In the genomic region with DNA sequence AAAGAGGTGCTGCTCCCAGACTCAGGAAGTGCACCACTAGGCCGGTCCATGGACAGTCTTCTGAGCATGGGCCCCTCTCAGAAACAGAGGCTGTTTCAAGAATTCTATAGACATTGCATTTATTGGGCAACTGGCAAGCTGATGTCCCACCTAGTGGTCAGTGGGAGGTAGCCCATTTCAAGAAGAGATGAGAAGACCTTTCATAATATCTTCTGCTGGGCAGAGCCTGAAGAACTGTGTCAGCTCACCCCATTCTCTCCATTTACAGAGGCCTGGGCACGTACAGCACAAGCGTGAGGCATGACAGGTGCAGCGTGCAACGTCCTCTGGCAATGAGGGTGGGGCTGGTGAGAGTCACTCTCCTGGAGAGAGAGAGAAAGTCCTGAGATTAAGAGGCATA, we compare ENCODE assay signal across 9 cellular contexts.
DNase-seq lines count a peak whose midpoint lies in the region; ATAC-seq, FAIRE-seq and TF ChIP-seq lines count a peak whose summit lies in the region.
"Had no signal": no experiment of that assay in that cellular context is flagged by ENCODE, and none has a peak within 500 bp of the region (broad histone marks: within the 10 kb centered on the region; RNA-seq: fewer than 3 reads in every experiment).

No MANE protein-coding gene starts in this region.

- H3K4me1 Mint-ChIP-seq in neural crest cell = no peaks in the 10 kb centered on the region

- no peak overlapping the region for H2BK120ac ChIP-seq in H1 (replicated peaks; ENCODE audit: low read depth, low read length)

- H2BK5ac ChIP-seq in H1 (ENCODE audit: low read depth, low read length) = no peak overlapping the region

- no peak overlapping the region for H2BK12ac ChIP-seq in H1 (ENCODE audit: low read depth, low read length)

- no peak overlapping the region for H4K5ac ChIP-seq in H1 (ENCODE audit: insufficient read length, low read depth, low read length)

- TF ChIP-seq POLR2A in H1 (IDR thresholded peaks at IDR 0.05; ENCODE audit: control extremely low read depth in 1 of 2, low read depth in 2 of 2, low read length in 2 of 2) = no peak
- TF ChIP-seq POLR2A in GM12891 (IDR thresholded peaks at IDR 0.05; ENCODE audit: low read depth, low read length) = no peak

- TF ChIP-seq EP300 in H1 (IDR thresholded peaks at IDR 0.05; ENCODE audit: borderline replicate concordance in 1 of 2, low read depth in 2 of 2, low read length in 2 of 2) = no peak

- no peak overlapping the region for H2BK20ac ChIP-seq in H1 (ENCODE audit: low read length)

- peak; percentile 71 to 80 for TF ChIP-seq RAD21 in H1 (IDR thresholded peaks at IDR 0.05 in 1 of 2, conservative IDR thresholded peaks at IDR 0.05 in 1 of 2; ENCODE audit: low read depth in 2 of 2, low read length in 2 of 2)

- H3K9ac ChIP-seq in OCI-LY1 (ENCODE audit: low read length) (no peak overlapping the region), H1 (replicated peaks in 1 of 4; ENCODE audit: extremely low read depth in 1 of 4, low read depth in 3 of 4, low read length in 3 of 4) (no peak overlapping the region)

- no peak overlapping the region for H4K91ac ChIP-seq in H1 (replicated peaks; ENCODE audit: insufficient read length, low read length)

- in situ Hi-C loops in GM13976 (cut with MboI; ENCODE audit: low sequenced_read_pairs, unreplicated experiment) = no loop called here

- no peak for ATAC-seq in HG02840 (IDR thresholded peaks at IDR 0.05; ENCODE audit: low FRiP score, unreplicated experiment)

- no peaks in the 10 kb centered on the region for H3K9me2 ChIP-seq in OCI-LY1 (ENCODE audit: low read depth, low read length)

- peak overlapping the region; percentile 54 for H3K27ac Mint-ChIP-seq in neural crest cell (ENCODE audit: unreplicated experiment)

- H3K23ac ChIP-seq in H1 (ENCODE audit: insufficient read length) = no peak overlapping the region

- H3K36me3 ChIP-seq in OCI-LY1 (ENCODE audit: insufficient read depth, low read length) (no peaks in the 10 kb centered on the region; the same call in 1 of the 2 replicates), H1 (ENCODE audit: control insufficient read depth in 2 of 4, insufficient read depth in 4 of 4, low read length in 3 of 4) (no peaks in the 10 kb centered on the region; a peak in 2 of 8 replicates)

- H3K4me2 ChIP-seq in OCI-LY1 (ENCODE audit: low read length) (no peak overlapping the region), H1 (ENCODE audit: insufficient read depth in 1 of 2, low read depth in 2 of 2, low read length in 2 of 2) (no peak overlapping the region)

- POLR2A ChIA-PET in AG04450 (lab: Yijun Ruan, JAX) = interaction anchor here (0.6 to 1.0 kb wide), 2 partner anchors 19 to 23 kb away, joined by 3 to 6 read pairs; no protein-coding TSS in a partner anchor
- POLR2A ChIA-PET in H1 (lab: Charles Lee; ENCODE audit: partially characterized antibody) = interaction anchor here (0.5 to 0.6 kb wide), 2 partner anchors 10 to 257 kb away, joined by 3 read pairs; no protein-coding TSS in a partner anchor

- no peak overlapping the region for H3K4me3 Mint-ChIP-seq in neural crest cell

- no peak overlapping the region for H2BK15ac ChIP-seq in H1 (ENCODE audit: low read length)

- FAIRE-seq in H1 (lab: Jason Lieb, UNC) (no peak), GM12891 (lab: Jason Lieb, UNC) (no peak)
- FAIRE-seq: frontal cortex had no signal

- H2AK5ac ChIP-seq in H1 (ENCODE audit: low read depth, low read length) = no peak overlapping the region; the same call in 1 of the 2 replicates

- no peaks in the 10 kb centered on the region for H3K36me3 Mint-ChIP-seq in neural crest cell (ENCODE audit: low read depth)

- WGBS in H1 (ENCODE audit: extremely low coverage in 1 of 2, insufficient coverage in 1 of 2, insufficient read length in 1 of 2, insufficient replicate concordance in 2 of 2, low coverage in 1 of 2, low lambda C conversion rate in 2 of 2, missing lambda C conversion rate in 1 of 2), 2 experiments = 88% methylated on average over 5 of the region's 5 CpGs; no CpG with 5 or more reads in 1 of the 2 experiments

- H2AFZ ChIP-seq in OCI-LY1 (ENCODE audit: low read length) = no peak overlapping the region
- H2AFZ ChIP-seq in H1 (ENCODE audit: low read length) = no peak overlapping the region

- H3K27ac ChIP-seq in AG04450 (ENCODE audit: low read depth, low read length) (no peak overlapping the region), OCI-LY1 (ENCODE audit: low read depth, low read length, poor library complexity, severe bottlenecking) (no peak overlapping the region), H1 (ENCODE audit: low read depth, low read length) (no peak overlapping the region)

- no peaks in the 10 kb centered on the region for H3K23me2 ChIP-seq in H1 (ENCODE audit: low read depth, low read length)

- H4K8ac ChIP-seq in H1 (ENCODE audit: extremely low read depth, insufficient read depth, low read length) = no peak overlapping the region

- H3K4me3 ChIP-seq in AG04450 (ENCODE audit: low read depth, low read length) (no peak overlapping the region), OCI-LY1 (ENCODE audit: low read depth, low read length, poor library complexity, severe bottlenecking) (no peak overlapping the region), H1 (ENCODE audit: extremely low read depth in 1 of 4, insufficient read depth in 2 of 4, low read depth in 3 of 4, low read length in 4 of 4) (no peak overlapping the region)

- no peaks in the 10 kb centered on the region for H3K79me2 ChIP-seq in OCI-LY1 (ENCODE audit: insufficient read depth, low read length)
- H3K79me2 ChIP-seq in H1 (ENCODE audit: control insufficient read depth in 1 of 2, insufficient read depth in 2 of 2, low read length in 2 of 2) = no peaks in the 10 kb centered on the region

- H3K4ac ChIP-seq in H1 (replicated peaks; ENCODE audit: insufficient read length, low read depth, low read length) = no peak overlapping the region

- TF ChIP-seq CTCF in AG04450 (IDR thresholded peaks at IDR 0.05; ENCODE audit: low read depth, low read length) (peak; percentile 88), GM13976 (IDR thresholded peaks at IDR 0.05; ENCODE audit: borderline replicate concordance, control extremely low read depth, extremely low read depth, insufficient read depth, missing control alignments) (peak; percentile 33), OCI-LY1 (IDR thresholded peaks at IDR 0.05; ENCODE audit: low read length) (peak; percentile 50; the same call in 1 of the 2 replicates), H1 (IDR thresholded peaks at IDR 0.05; ENCODE audit: control extremely low read depth in 1 of 3, insufficient read depth in 1 of 3, low read depth in 1 of 3, low read length in 3 of 3) (peak in 2 of 3 experiments; percentile 52 to 66; a peak in 3 of 4 replicates), neural crest cell (conservative IDR thresholded peaks at IDR 0.05) (peak; percentile 62)

- no peak overlapping the region for H3K56ac ChIP-seq in H1 (replicated peaks; ENCODE audit: insufficient read length, low read depth, low read length)

- no peak overlapping the region for H3K18ac ChIP-seq in H1 (ENCODE audit: extremely low read depth, low read length)

- H3K79me1 ChIP-seq in H1 (ENCODE audit: low read depth, low read length) = no peaks in the 10 kb centered on the region

- H3K4me1 ChIP-seq in OCI-LY1 (ENCODE audit: insufficient read depth, low read length, severe bottlenecking) (no peaks in the 10 kb centered on the region), H1 (replicated peaks in 1 of 4; ENCODE audit: control insufficient read depth in 3 of 4, insufficient read depth in 4 of 4, low read length in 3 of 4) (peaks cover 0 to 2% (median 0%) of the 10 kb centered on the region in 4 experiments; a peak in 1 of 7 replicates)

- CTCF ChIA-PET in AG04450 (lab: Charles Lee) = interaction anchor here (1.3 to 1.5 kb wide), 3 partner anchors 54 to 251 kb away, joined by 3 read pairs; no protein-coding TSS in a partner anchor
- CTCF ChIA-PET in H1 (lab: Charles Lee; ENCODE audit: partially characterized antibody) = interaction anchor here (0.8 to 1.8 kb wide), 11 partner anchors 10 to 225 kb away, joined by 3 to 6 read pairs (median 3); no protein-coding TSS in a partner anchor

- no peaks in the 10 kb centered on the region for H3K27me3 Mint-ChIP-seq in neural crest cell (ENCODE audit: low read depth)

- no peak overlapping the region for H3K14ac ChIP-seq in H1 (ENCODE audit: insufficient read length)

- peaks cover 3% of the 10 kb centered on the region; the same call in 1 of the 2 replicates for H3K9me3 ChIP-seq in AG04450 (ENCODE audit: control insufficient read depth, insufficient read depth, low read length)
- peaks cover 5% of the 10 kb centered on the region; the same call in 1 of the 2 replicates for H3K9me3 ChIP-seq in OCI-LY1 (ENCODE audit: low read length)
- peaks cover 6 to 15% of the 10 kb centered on the region in 2 experiments for H3K9me3 ChIP-seq in H1 (ENCODE audit: insufficient read depth in 2 of 2, low read depth in 1 of 2, low read length in 1 of 2)

- H3F3A ChIP-seq in OCI-LY1 (ENCODE audit: insufficient read depth, low read length) = no peaks in the 10 kb centered on the region

- H3K9me3 Mint-ChIP-seq in neural crest cell = peaks cover 7% of the 10 kb centered on the region

- DNase-seq in AG04450 (ENCODE audit: low read depth, low spot score) (peak; percentile 29), GM13976 (ENCODE audit: low spot score) (peak; percentile 61), H1 (ENCODE audit: low read depth in 1 of 2, low spot score in 2 of 2) (no peak), neural crest cell (ENCODE audit: low read depth, low spot score) (no peak), GM12891 (ENCODE audit: insufficient read length, low spot score) (no peak)
- DNase-seq in stimulated activated CD4-positive, alpha-beta T cell treated with anti-CD3 and anti-CD28 coated beads, Interleukin-2, amount 100 ng/mL, for 48 hours = no peak

- H3K27me3 ChIP-seq in AG04450 (ENCODE audit: control insufficient read depth, insufficient read depth, low read length) (peaks cover 2% of the 10 kb centered on the region), OCI-LY1 (ENCODE audit: insufficient read depth, low read length) (no peaks in the 10 kb centered on the region), H1 (replicated peaks in 1 of 4; ENCODE audit: control insufficient read depth in 3 of 4, extremely low read depth in 1 of 4, insufficient read depth in 3 of 4, low read length in 3 of 4) (no peaks in the 10 kb centered on the region)

- H4K20me1 ChIP-seq in OCI-LY1 (ENCODE audit: insufficient read depth, low read length) (no peaks in the 10 kb centered on the region), H1 (replicated peaks in 1 of 2; ENCODE audit: control insufficient read depth in 1 of 2, insufficient read depth in 2 of 2, low read length in 2 of 2) (no peaks in the 10 kb centered on the region)

TF ChIP-seq in H1, 55 proteins besides CTCF, POLR2A, EP300 and RAD21:
- TF ChIP-seq CEBPB (IDR thresholded peaks at IDR 0.05; ENCODE audit: low read depth, low read length) (peak; percentile 55; the same call in 1 of the 2 replicates), FOSL1 (IDR thresholded peaks at IDR 0.05; ENCODE audit: insufficient read depth, low read depth, low read length) (no peak)
TF ChIP-seq in H1: peak in this region for 1.

TF ChIP-seq in GM12891, 5 proteins besides CTCF, POLR2A, EP300 and RAD21 (continues in another document):
- no peak for TF ChIP-seq POU2F2 (IDR thresholded peaks at IDR 0.05; ENCODE audit: low read depth, low read length)
- TF ChIP-seq POLR2AphosphoS5 (IDR thresholded peaks at IDR 0.05; ENCODE audit: low read depth, low read length) = no peak
- no peak for TF ChIP-seq PAX5 (IDR thresholded peaks at IDR 0.05; ENCODE audit: insufficient read depth, low read length, severe bottlenecking)
- TF ChIP-seq TAF1 (IDR thresholded peaks at IDR 0.05; ENCODE audit: low read depth, low read length) = no peak

Comparison
In these comparisons a context has a peak if more than half of its experiments do, and no peak if none do; other contexts are left out.
1. DNase-seq: peak in AG04450 (single experiment) and GM13976 (single experiment); none in H1 (0 of 2), neural crest cell (single experiment), GM12891 (single experiment) and stimulated activated CD4-positive, alpha-beta T cell treated with anti-CD3 and anti-CD28 coated beads, Interleukin-2, amount 100 ng/mL, for 48 hours (0 of 2).
2. CTCF ChIP-seq: peak in every context shown above with its lines; median percentile 88 in AG04450; 62 in neural crest cell; 59 in H1; 50 in OCI-LY1; 33 in GM13976.